In the genomic region with DNA sequence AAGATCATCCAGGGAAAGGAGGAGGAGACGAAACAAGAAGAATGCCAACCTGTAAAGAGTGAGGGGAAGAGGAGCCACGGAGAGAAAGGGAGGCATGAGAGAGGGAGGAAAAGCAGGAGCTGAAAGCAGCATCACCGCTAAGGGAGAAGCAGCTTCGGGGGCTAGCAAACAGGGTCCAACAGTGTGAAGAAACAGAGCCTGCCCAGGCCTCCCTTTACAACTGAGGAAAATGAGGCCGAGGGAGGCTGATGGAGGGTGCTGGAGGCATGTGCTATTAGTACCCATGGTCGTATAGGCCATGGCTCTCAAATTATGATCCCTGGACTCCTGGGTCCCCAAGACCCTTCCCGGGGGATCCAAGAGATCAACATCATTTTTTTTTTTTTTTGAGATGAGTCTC, we compare ENCODE assay signal across 24 cellular contexts.
"Had no signal": no experiment of that assay in that cellular context is flagged by ENCODE, and none has a peak within 500 bp of the region (broad histone marks: within the 10 kb centered on the region; RNA-seq: fewer than 3 reads in every experiment).

No MANE protein-coding gene starts in this region.

- H3K27ac Mint-ChIP-seq: activated naive CD4-positive, alpha-beta T cell treated with anti-CD3 and anti-CD28 coated beads, Interleukin-2, amount 10 ng/mL, durations not matched to agents 7 days and 5 days; activated naive CD8-positive, alpha-beta T cell treated with anti-CD3 and anti-CD28 coated beads, Interleukin-2, amount 10 ng/mL, durations not matched to agents 7 days and 5 days; activated T-helper 1 cell treated with anti-CD3 and anti-CD28 coated beads, Interleukin-12 subunit alpha, Interleukin-12 subunit beta, Interleukin-2, Interleukin-4 antibody, amounts not matched to agents 30 ng/mL and 10 ng/mL and 1 ng/mL, durations not matched to agents 14 hours and 24 hours and 36 hours; T-cell had no signal

- DNase-seq: activated CD4-positive, alpha-beta T cell treated with anti-CD3 and anti-CD28 coated beads for 4 hours; activated CD4-positive, alpha-beta T cell treated with anti-CD3 and anti-CD28 coated beads, Interleukin-2, amount 50 U/mL, for 4 hours; activated CD8-positive, alpha-beta memory T cell treated with anti-CD3 and anti-CD28 coated beads for 24 hours; activated gamma-delta T cell treated with Interleukin-2 at 50 U/mL for 16 hours; activated naive CD4-positive, alpha-beta T cell treated with anti-CD3 and anti-CD28 coated beads, Interleukin-2, amount 10 ng/mL, durations not matched to agents 7 days and 5 days; activated naive CD8-positive, alpha-beta T cell treated with anti-CD3 and anti-CD28 coated beads, Interleukin-2, amount 10 ng/mL, durations not matched to agents 7 days and 5 days; anterior cingulate cortex; MG63; MV-4-11; NCI-H1092 treated with DMSO at 0.1 percent for 48 hours; NCI-H1417 treated with DMSO at 0.1 percent for 48 hours; NCI-H1694 treated with DMSO at 0.1 percent for 48 hours; NCI-H2029 treated with DMSO at 0.1 percent for 48 hours; NCI-H345; NCI-H510A; NCI-H526 treated with DMSO at 0.1 percent for 48 hours; RPMI8226; T-cell had no signal

- H3K27ac ChIP-seq: adrenal gland, SK-N-MC had no signal

- H3K9me3 ChIP-seq: adrenal gland, MG63 had no signal

- H3K36me3 ChIP-seq: adrenal gland, MG63 had no signal

- ATAC-seq: activated CD4-positive, CD25-positive, alpha-beta regulatory T cell treated with anti-CD3 and anti-CD28 coated beads, Interleukin-2, amount 50 U/mL, for 24 hours; Panc1; Right ventricle myocardium inferior; T-cell had no signal

- H3K4me3 ChIP-seq: adrenal gland, MG63, SK-N-MC had no signal

- H3K9me3 Mint-ChIP-seq: T-cell had no signal

- H3K27me3 Mint-ChIP-seq: activated naive CD4-positive, alpha-beta T cell treated with anti-CD3 and anti-CD28 coated beads, Interleukin-2, amount 10 ng/mL, durations not matched to agents 7 days and 5 days; activated naive CD8-positive, alpha-beta T cell treated with anti-CD3 and anti-CD28 coated beads, Interleukin-2, amount 10 ng/mL, durations not matched to agents 7 days and 5 days; T-cell had no signal

- H3K4me3 Mint-ChIP-seq: activated naive CD4-positive, alpha-beta T cell treated with anti-CD3 and anti-CD28 coated beads, Interleukin-2, amount 10 ng/mL, durations not matched to agents 7 days and 5 days; activated naive CD8-positive, alpha-beta T cell treated with anti-CD3 and anti-CD28 coated beads, Interleukin-2, amount 10 ng/mL, durations not matched to agents 7 days and 5 days; activated T-helper 1 cell treated with anti-CD3 and anti-CD28 coated beads, Interleukin-12 subunit alpha, Interleukin-12 subunit beta, Interleukin-2, Interleukin-4 antibody, amounts not matched to agents 30 ng/mL and 10 ng/mL and 1 ng/mL, durations not matched to agents 14 hours and 24 hours and 36 hours; T-cell had no signal

- H3K27me3 ChIP-seq: adrenal gland, MG63 had no signal
